In genomic region chr10:91607661-91608442, GRCh38 we compare ENCODE assay signal across 13 cellular contexts. TPM values are rescaled to one million over a fixed set of nuclear protein-coding genes. Genes with fewer than 3 reads are reported as not detected.
A peak's percentile ranks its signal among the peaks of the same experiment; 100 is the strongest.
DNase-seq lines count a peak whose midpoint lies in the region; ATAC-seq and TF ChIP-seq lines count a peak whose summit lies in the region.
"Had no signal": no experiment of that assay in that cellular context is flagged by ENCODE, and none has a peak within 500 bp of the region (broad histone marks: within the 10 kb centered on the region; RNA-seq: fewer than 3 reads in every experiment).

No MANE protein-coding gene starts in this region.

- H3K27me3 Mint-ChIP-seq in endothelial cell (ENCODE audit: unreplicated experiment): no peaks in the 10 kb centered on the region
- H3K27me3 Mint-ChIP-seq: CD4-positive, CD25-positive, alpha-beta regulatory T cell had no signal

- intact Hi-C loops in right cardiac atrium (cut with DNase I): no loop called here

- peak overlapping the region; percentile 75; the same call in 1 of the 2 replicates for H2AFZ ChIP-seq in GM23248

- H3K36me3 ChIP-seq in GM23248 (ENCODE audit: low read depth): no peaks in the 10 kb centered on the region
- peaks cover 3% of the 10 kb centered on the region for H3K36me3 ChIP-seq in skeletal muscle satellite cell (ENCODE audit: insufficient read depth, low read length)

- TF ChIP-seq CTCF in GM10248 (IDR thresholded peaks at IDR 0.05; ENCODE audit: control extremely low read depth, extremely low read depth, low read depth, missing control alignments) (no peak), endothelial cell (IDR thresholded peaks at IDR 0.05; ENCODE audit: unreplicated experiment) (no peak)

- CTCF ChIA-PET in GM10248 (lab: Yijun Ruan, JAX): no interaction called here

- no peaks in the 10 kb centered on the region for H3K4me1 Mint-ChIP-seq in endothelial cell (ENCODE audit: unreplicated experiment)
- H3K4me1 Mint-ChIP-seq: CD4-positive, CD25-positive, alpha-beta regulatory T cell had no signal

- H3K4me2 ChIP-seq in GM23248 (ENCODE audit: unreplicated experiment): peak overlapping the region; percentile 66
- H3K4me2 ChIP-seq in skeletal muscle satellite cell (ENCODE audit: low read length): no peak overlapping the region

- peak; percentile 68 for DNase-seq in GM23248
- DNase-seq in right cardiac atrium: peak in 2 of 3 donors; percentile 55 to 64
- DNase-seq in GM10248 (ENCODE audit: extremely low spot score): no peak
- no peak for DNase-seq in endothelial cell (ENCODE audit: low spot score)
- DNase-seq: activated CD4-positive, alpha-beta T cell treated with anti-CD3 and anti-CD28 coated beads for 1 hour; activated gamma-delta T cell treated with Interleukin-2 at 50 U/mL for 16 hours; CD4-positive, CD25-positive, alpha-beta regulatory T cell; NCI-H1694 had no signal

- H3K27me3 ChIP-seq in GM23248 (replicated peaks; ENCODE audit: insufficient read depth): no peaks in the 10 kb centered on the region
- no peaks in the 10 kb centered on the region for H3K27me3 ChIP-seq in right cardiac atrium (ENCODE audit: control insufficient read depth, insufficient read depth)
- no peaks in the 10 kb centered on the region for H3K27me3 ChIP-seq in skeletal muscle satellite cell (ENCODE audit: control insufficient read depth, insufficient read depth, low read length)

- H3K9ac ChIP-seq in GM23248: peak overlapping the region; percentile 74
- peak overlapping the region; percentile 67 for H3K9ac ChIP-seq in skeletal muscle satellite cell (ENCODE audit: low read depth, low read length)

- POLR2A ChIA-PET in GM10248 (lab: Yijun Ruan, JAX): no interaction called here

- WGBS in GM23248 (ENCODE audit: low coverage in 1 of 2, low lambda C conversion rate in 2 of 2, missing lambda C conversion rate in 2 of 2), 2 experiments: 18 to 27% methylated on average over 5 of the region's 5 CpGs
- WGBS in right cardiac atrium: 22% methylated on average over 5 of the region's 5 CpGs

- H3K9me3 ChIP-seq in GM23248 (ENCODE audit: low read depth) (no peaks in the 10 kb centered on the region), right cardiac atrium (ENCODE audit: control insufficient read depth, low read length) (no peaks in the 10 kb centered on the region), skeletal muscle satellite cell (replicated peaks; ENCODE audit: low read length) (no peaks in the 10 kb centered on the region)

- no peaks in the 10 kb centered on the region for H3K9me3 Mint-ChIP-seq in endothelial cell (ENCODE audit: unreplicated experiment)

- peak overlapping the region; percentile 92 for H3K27ac ChIP-seq in GM23248
- H3K27ac ChIP-seq in angular gyrus (ENCODE audit: low read depth, low read length): peak overlapping the region; percentile 22
- peak overlapping the region; percentile 92 for H3K27ac ChIP-seq in right cardiac atrium (ENCODE audit: low read length)
- H3K27ac ChIP-seq: HL-60 had no signal

- H3K9me2 ChIP-seq in GM23248 (ENCODE audit: insufficient read depth): no peaks in the 10 kb centered on the region

- H4K20me1 ChIP-seq in GM23248 (ENCODE audit: insufficient read depth): no peaks in the 10 kb centered on the region

- no peak overlapping the region for H3K27ac Mint-ChIP-seq in endothelial cell (ENCODE audit: unreplicated experiment)
- H3K27ac Mint-ChIP-seq: CD4-positive, CD25-positive, alpha-beta regulatory T cell had no signal

- H3K4me3 ChIP-seq in GM23248 (no peak overlapping the region), right cardiac atrium (ENCODE audit: low read length) (no peak overlapping the region), skeletal muscle satellite cell (ENCODE audit: low read length) (no peak overlapping the region)

- no peaks in the 10 kb centered on the region for H3K36me3 Mint-ChIP-seq in endothelial cell (ENCODE audit: low read depth, unreplicated experiment)
- H3K36me3 Mint-ChIP-seq: CD4-positive, CD25-positive, alpha-beta regulatory T cell had no signal

- H3K79me2 ChIP-seq in GM23248 (ENCODE audit: insufficient read depth): no peaks in the 10 kb centered on the region

- H3K4me3 Mint-ChIP-seq in endothelial cell (ENCODE audit: unreplicated experiment): no peak overlapping the region
- H3K4me3 Mint-ChIP-seq: CD4-positive, CD25-positive, alpha-beta regulatory T cell had no signal

- in situ Hi-C loops in GM23248 (cut with MboI): no loop called here

- H3K4me1 ChIP-seq in GM23248 (ENCODE audit: insufficient read depth) (peaks cover 74% of the 10 kb centered on the region), right cardiac atrium (ENCODE audit: control insufficient read depth, insufficient read depth, low read length) (peaks cover 16% of the 10 kb centered on the region), skeletal muscle satellite cell (ENCODE audit: control insufficient read depth, insufficient read depth, low read length) (peaks cover 74% of the 10 kb centered on the region)

- peak; percentile 43 to 74 for ATAC-seq in right cardiac atrium
- ATAC-seq in HG02970 (IDR thresholded peaks at IDR 0.05; ENCODE audit: low FRiP score, unreplicated experiment): no peak
- no peak for ATAC-seq in GM19397 (IDR thresholded peaks at IDR 0.05; ENCODE audit: unreplicated experiment)

- H3F3A ChIP-seq in GM23248 (ENCODE audit: insufficient read depth): peaks cover 85% of the 10 kb centered on the region

RNA-seq across cellular contexts. Expression of gene PPP1R3C, which starts 25.0 kb away (rescaled TPM):
- total RNA-seq in GM23248 (2014; rRNA removed; shearing (Covaris generic)): 193 and 238 TPM in 2 replicates
- polyA plus RNA-seq in GM23248 (2016; fragmentation: Nextera tagmentation; extraction: Ambion mirVana): 98.8 and 99.9 TPM in 2 replicates
- total RNA-seq in right cardiac atrium: 100 to 1,000 TPM; 162 to 222 (median 203) TPM
- 146 TPM for polyA plus RNA-seq in right cardiac atrium
- 29.4 and 41.3 TPM in 2 replicates for total RNA-seq in skeletal muscle satellite cell (2012; rRNA removed)
- 0.31 TPM for total RNA-seq in endothelial cell (ENCODE audit: unreplicated experiment)
- total RNA-seq: CD4-positive, CD25-positive, alpha-beta regulatory T cell had no signal
- polyA plus RNA-seq: CD4-positive, CD25-positive, alpha-beta regulatory T cell had no signal

Comparison
In these comparisons a context has a peak if more than half of its experiments do, and no peak if none do; other contexts are left out.
1. DNase-seq: peak in GM23248 (single experiment) and right cardiac atrium (2 of 3); none in GM10248 (single experiment) and endothelial cell (single experiment).
2. H3K27ac ChIP-seq: peak in every context shown above with its lines; median percentile 92 in GM23248; 92 in right cardiac atrium; 22 in angular gyrus.
3. ATAC-seq: peak in right cardiac atrium (2 of 2); none in HG02970 (single experiment) and GM19397 (single experiment).
4. RNA of gene PPP1R3C, which starts 25.0 kb away (total RNA-seq): 162 to 222 TPM in right cardiac atrium and 193 to 238 TPM in GM23248; 0.31 TPM in endothelial cell (single experiment); every median in the first group is over 100 times any median in the second.